21 cellular contexts compared by ENCODE assay signal in genomic region chr1:76826072-76826827, GRCh38. TPM values are rescaled to one million over a fixed set of nuclear protein-coding genes. Genes with fewer than 3 reads are reported as not detected.
A peak's percentile ranks its signal among the peaks of the same experiment; 100 is the strongest.
DNase-seq lines count a peak whose midpoint lies in the region; ATAC-seq and TF ChIP-seq lines count a peak whose summit lies in the region.
"Had no signal": no experiment of that assay in that cellular context is flagged by ENCODE, and none has a peak within 500 bp of the region (broad histone marks: within the 10 kb centered on the region; RNA-seq: fewer than 3 reads in every experiment).

No MANE protein-coding gene starts in this region.

- POLR2A ChIA-PET in HEK293T (lab: Yijun Ruan, JAX): no interaction called here

- DNase-seq in GM04504 (ENCODE audit: low read depth) (peak; percentile 38), SJCRH30 (peak in 1 of 2 experiments; percentile 44), fibroblast of mammary gland (ENCODE audit: low read depth) (peak; percentile 72), smooth muscle cell (lab: John Stamatoyannopoulos, UW; ENCODE audit: unreplicated experiment) (no peak), NCI-H446 treated with DMSO at 0.1 percent for 48 hours (lab: John Stamatoyannopoulos, UW) (no peak), HEK293T (ENCODE audit: extremely low spot score) (no peak)
- DNase-seq: activated CD4-positive, CD25-positive, alpha-beta regulatory T cell treated with anti-CD3 and anti-CD28 coated beads, Interleukin-2, amount 50 U/mL, for 72 hours; activated CD8-positive, alpha-beta memory T cell treated with anti-CD3 and anti-CD28 coated beads, Interleukin-2, amount 50 U/mL, for 4 hours; activated naive CD4-positive, alpha-beta T cell treated with anti-CD3 and anti-CD28 coated beads, Interleukin-2, amount 10 ng/mL, durations not matched to agents 7 days and 5 days; caudate nucleus; CD4-positive, CD25-positive, alpha-beta regulatory T cell; endodermal cell; heart left ventricle; islet precursor cell; midbrain; NCI-H187; NCI-H526 treated with DMSO at 0.1 percent for 48 hours; ovary; stomach had no signal

- no peaks in the 10 kb centered on the region for H3K9me3 ChIP-seq in SJCRH30 (replicated peaks)
- H3K9me3 ChIP-seq in smooth muscle cell (replicated peaks; ENCODE audit: low read depth): no peaks in the 10 kb centered on the region
- H3K9me3 ChIP-seq: heart left ventricle, ovary, stomach, vagina had no signal

- H4K20me1 ChIP-seq in smooth muscle cell (ENCODE audit: low read depth): no peaks in the 10 kb centered on the region

- H3K9ac ChIP-seq in smooth muscle cell (ENCODE audit: low read depth): peak overlapping the region; percentile 76

- H3K79me2 ChIP-seq in smooth muscle cell (ENCODE audit: low read depth): no peaks in the 10 kb centered on the region

- H3K4me3 ChIP-seq in SJCRH30 (no peak overlapping the region), fibroblast of mammary gland (ENCODE audit: control insufficient read depth, low read depth, low read length) (no peak overlapping the region), smooth muscle cell (no peak overlapping the region)
- H3K4me3 ChIP-seq: heart left ventricle, ovary, stomach, vagina had no signal

- H3K27me3 ChIP-seq in SJCRH30 (no peaks in the 10 kb centered on the region), smooth muscle cell (ENCODE audit: low read depth) (no peaks in the 10 kb centered on the region)
- H3K27me3 ChIP-seq: ovary, stomach, vagina had no signal

- ATAC-seq in GM19351 (IDR thresholded peaks at IDR 0.05; ENCODE audit: unreplicated experiment): no peak
- ATAC-seq: heart left ventricle had no signal

- H2AFZ ChIP-seq in smooth muscle cell (ENCODE audit: low read depth): peak overlapping the region; percentile 15

- H3K4me2 ChIP-seq in smooth muscle cell: peak overlapping the region; percentile 69

- H3F3A ChIP-seq in smooth muscle cell (ENCODE audit: low read depth): no peaks in the 10 kb centered on the region

- H3K4me1 ChIP-seq in SJCRH30 (peaks cover 37% of the 10 kb centered on the region), smooth muscle cell (ENCODE audit: low read depth) (no peaks in the 10 kb centered on the region)
- H3K4me1 ChIP-seq: heart left ventricle, stomach, vagina had no signal

- CTCF ChIA-PET in HEK293T (lab: Yijun Ruan, JAX): no interaction called here

- H3K36me3 ChIP-seq in SJCRH30 (no peaks in the 10 kb centered on the region), smooth muscle cell (ENCODE audit: low read depth) (no peaks in the 10 kb centered on the region)
- H3K36me3 ChIP-seq: heart left ventricle, ovary, stomach, vagina had no signal

- 26% methylated on average over 4 of the region's 4 CpGs for WGBS in smooth muscle cell (ENCODE audit: low lambda C conversion rate)

- H3K27ac ChIP-seq in SJCRH30: peak overlapping the region; percentile 91
- peak overlapping the region; percentile 94 for H3K27ac ChIP-seq in smooth muscle cell (ENCODE audit: low read depth)
- H3K27ac ChIP-seq: heart left ventricle, ovary, vagina had no signal

- no peak for TF ChIP-seq CTCF in fibroblast of mammary gland (conservative IDR thresholded peaks at IDR 0.05; ENCODE audit: control insufficient read depth, insufficient read depth, low read depth, low read length)
- no peak for TF ChIP-seq CTCF in smooth muscle cell (IDR thresholded peaks at IDR 0.05; ENCODE audit: borderline replicate concordance, insufficient read depth, poor library complexity, severe bottlenecking)

TF ChIP-seq in HEK293T, 16 proteins besides CTCF, POLR2A, EP300 and RAD21:
- TF ChIP-seq SP1 (IDR thresholded peaks at IDR 0.05): no peak
- TF ChIP-seq SUZ12 (IDR thresholded peaks at IDR 0.05): no peak
- TF ChIP-seq LEF1 (IDR thresholded peaks at IDR 0.05; ENCODE audit: borderline replicate concordance): no peak
- TF ChIP-seq FOXA1 (IDR thresholded peaks at IDR 0.05): no peak
- no peak for TF ChIP-seq ELF4 (IDR thresholded peaks at IDR 0.05)
- no peak for TF ChIP-seq TARDBP (IDR thresholded peaks at IDR 0.05)
- TF ChIP-seq ZNF384 (IDR thresholded peaks at IDR 0.05): no peak
- no peak for TF ChIP-seq HDGF (IDR thresholded peaks at IDR 0.05; ENCODE audit: borderline replicate concordance)
- no peak for TF ChIP-seq PKNOX1 (IDR thresholded peaks at IDR 0.05)
- TF ChIP-seq FOXK2 (IDR thresholded peaks at IDR 0.05): no peak
- TF ChIP-seq NFRKB (IDR thresholded peaks at IDR 0.05): no peak
- no peak for TF ChIP-seq FOXM1 (IDR thresholded peaks at IDR 0.05; ENCODE audit: borderline replicate concordance)
- TF ChIP-seq CTBP1 (IDR thresholded peaks at IDR 0.05; ENCODE audit: borderline replicate concordance): no peak
- no peak for TF ChIP-seq L3MBTL2 (conservative IDR thresholded peaks at IDR 0.05)

RNA-seq across cellular contexts. Expression of gene ST6GALNAC5, which starts 41.0 kb away (rescaled TPM):
- total RNA-seq in SJCRH30 (2014; rRNA removed; shearing (Covaris generic)): not detected in 2 replicates
- 33.7 and 38.8 TPM in 2 replicates for total RNA-seq in smooth muscle cell
- 21.2 and 24.9 TPM in 2 replicates for polyA plus RNA-seq in smooth muscle cell
- total RNA-seq: CD4-positive, CD25-positive, alpha-beta regulatory T cell had no signal

Comparison
In these comparisons a context has a peak if more than half of its experiments do, and no peak if none do; other contexts are left out.
1. DNase-seq: peak in GM04504 (single experiment) and fibroblast of mammary gland (single experiment); none in smooth muscle cell (single experiment), NCI-H446 treated with DMSO at 0.1 percent for 48 hours (single experiment) and HEK293T (single experiment).
2. RNA of gene ST6GALNAC5, which starts 41.0 kb away (total RNA-seq): 33.7 to 38.8 TPM in smooth muscle cell; not detected in SJCRH30; every median in the first group is over 10 times any median in the second.